2 cellular contexts compared by ENCODE assay signal in genomic region chr1:23178414-23178813, GRCh38.
TF ChIP-seq lines count a peak whose summit lies in the region.

No MANE protein-coding gene starts in this region.

TF ChIP-seq in HepG2, 621 proteins besides CTCF, POLR2A, EP300 and RAD21:
- no peak for TF ChIP-seq GMEB2 (CRISPR knock-in tag; IDR thresholded peaks at IDR 0.05; ENCODE audit: low read depth)
- no peak for TF ChIP-seq ZNF281 (CRISPR knock-in tag; IDR thresholded peaks at IDR 0.05; ENCODE audit: borderline replicate concordance)
- TF ChIP-seq FOXJ3 (CRISPR knock-in tag; IDR thresholded peaks at IDR 0.05; ENCODE audit: borderline replicate concordance) = no peak
- no peak for TF ChIP-seq THAP9 (CRISPR knock-in tag; IDR thresholded peaks at IDR 0.05; ENCODE audit: borderline replicate concordance)
- TF ChIP-seq ZSCAN20 (CRISPR knock-in tag; IDR thresholded peaks at IDR 0.05; ENCODE audit: borderline replicate concordance) = no peak
- TF ChIP-seq ZNF577 (CRISPR knock-in tag; IDR thresholded peaks at IDR 0.05; ENCODE audit: borderline replicate concordance, low read depth) = no peak
- TF ChIP-seq CC2D1A (CRISPR knock-in tag; IDR thresholded peaks at IDR 0.05) = no peak
- TF ChIP-seq MXD4 (CRISPR knock-in tag; IDR thresholded peaks at IDR 0.05) = no peak
- no peak for TF ChIP-seq STAT5B (CRISPR knock-in tag; IDR thresholded peaks at IDR 0.05)
- TF ChIP-seq ZNF17 (CRISPR knock-in tag; IDR thresholded peaks at IDR 0.05) = no peak
- TF ChIP-seq TOE1 (CRISPR knock-in tag; IDR thresholded peaks at IDR 0.05) = no peak

TF ChIP-seq in endothelial cell of umbilical vein, 7 proteins besides CTCF, POLR2A, EP300 and RAD21:
- no peak for TF ChIP-seq MYC (IDR thresholded peaks at IDR 0.05; ENCODE audit: low read depth, low read length)
- TF ChIP-seq MAX (IDR thresholded peaks at IDR 0.05; ENCODE audit: insufficient read depth, insufficient read length) = no peak
- TF ChIP-seq JUN (IDR thresholded peaks at IDR 0.05; ENCODE audit: borderline replicate concordance, insufficient read depth, insufficient read length, low read depth) = no peak
- no peak for TF ChIP-seq FOS (IDR thresholded peaks at IDR 0.05; ENCODE audit: borderline replicate concordance, insufficient read depth, low read length)
- no peak for TF ChIP-seq POLR2AphosphoS5 (IDR thresholded peaks at IDR 0.05; ENCODE audit: insufficient read depth, low read depth, low read length)
- no peak for TF ChIP-seq EZH2 (IDR thresholded peaks at IDR 0.05; ENCODE audit: borderline replicate concordance, low read depth, low read length, severe bottlenecking)
- no peak for TF ChIP-seq GATA2 (IDR thresholded peaks at IDR 0.05; ENCODE audit: insufficient read depth, insufficient read length, low read depth, low read length)
TF ChIP-seq in endothelial cell of umbilical vein: peak in this region for 0.
